In genomic region chr15:40938530-40938870, GRCh38 we compare ENCODE assay signal across 15 cellular contexts. TPM values are rescaled to one million over a fixed set of nuclear protein-coding genes. Genes with fewer than 3 reads are reported as not detected.
DNase-seq lines count a peak whose midpoint lies in the region; ATAC-seq and TF ChIP-seq lines count a peak whose summit lies in the region.
"Had no signal": no experiment of that assay in that cellular context is flagged by ENCODE, and none has a peak within 500 bp of the region (broad histone marks: within the 10 kb centered on the region; RNA-seq: fewer than 3 reads in every experiment).

No MANE protein-coding gene starts in this region.

- no peak overlapping the region for H2BK120ac ChIP-seq in mesenchymal stem cell (ENCODE audit: low read depth, low read length)

- peak; percentile 34 for ATAC-seq in CD8-positive, alpha-beta T cell
- ATAC-seq in esophagus mucosa: no peak
- ATAC-seq: K562 had no signal

- TF ChIP-seq CTCF in CD8-positive, alpha-beta T cell (IDR thresholded peaks at IDR 0.05): no peak
- TF ChIP-seq CTCF in VCaP (conservative IDR thresholded peaks at IDR 0.05) (no peak), tibial artery (IDR thresholded peaks at IDR 0.05) (no peak), smooth muscle cell (IDR thresholded peaks at IDR 0.05; ENCODE audit: borderline replicate concordance, insufficient read depth, poor library complexity, severe bottlenecking) (no peak)

- H3K4me2 ChIP-seq in mesenchymal stem cell (ENCODE audit: low read length, poor library complexity, severe bottlenecking) (no peak overlapping the region), smooth muscle cell (no peak overlapping the region)

- DNase-seq in CD8-positive, alpha-beta T cell: no peak
- DNase-seq in mesenchymal stem cell (no peak), tibial artery (no peak), HuH-7 (ENCODE audit: low spot score) (no peak), smooth muscle cell (lab: John Stamatoyannopoulos, UW; ENCODE audit: unreplicated experiment) (no peak)
- DNase-seq: DMS79, NCI-H2029 treated with DMSO at 0.1 percent for 48 hours, NCI-H510A had no signal

- H3K36me3 Mint-ChIP-seq in CD8-positive, alpha-beta T cell: no peaks in the 10 kb centered on the region
- H3K36me3 Mint-ChIP-seq: CD8-positive, alpha-beta memory T cell had no signal

- H3K27ac Mint-ChIP-seq in CD8-positive, alpha-beta T cell: no peak overlapping the region

- H3K18ac ChIP-seq in mesenchymal stem cell (ENCODE audit: low read depth in 1 of 2, low read length in 2 of 2): peak overlapping the region in 1 of 2 experiments; percentile 38

- H2AK5ac ChIP-seq in mesenchymal stem cell (ENCODE audit: low read length, severe bottlenecking): no peak overlapping the region

- no peak overlapping the region for H2BK5ac ChIP-seq in mesenchymal stem cell (ENCODE audit: low read depth, low read length, poor library complexity, severe bottlenecking)

- no peak overlapping the region for H2BK12ac ChIP-seq in mesenchymal stem cell (ENCODE audit: low read length in 2 of 2)

- H3K4ac ChIP-seq in mesenchymal stem cell (ENCODE audit: low read depth in 1 of 2, low read length in 2 of 2): no peak overlapping the region

- no peaks in the 10 kb centered on the region for H3K79me1 ChIP-seq in mesenchymal stem cell (replicated peaks; ENCODE audit: low read length, poor library complexity, severe bottlenecking)

- H2BK15ac ChIP-seq in mesenchymal stem cell (ENCODE audit: low read depth, poor library complexity, severe bottlenecking): no peak overlapping the region

- no peak overlapping the region for H3K27ac ChIP-seq in CD8-positive, alpha-beta T cell (ENCODE audit: low read depth, low read length)
- peak overlapping the region; percentile 62 for H3K27ac ChIP-seq in VCaP
- no peak overlapping the region for H3K27ac ChIP-seq in mesenchymal stem cell (ENCODE audit: low read length, poor library complexity, severe bottlenecking)
- H3K27ac ChIP-seq in tibial artery: peak overlapping the region; percentile 56
- H3K27ac ChIP-seq in smooth muscle cell (ENCODE audit: low read depth): no peak overlapping the region
- H3K27ac ChIP-seq: SK-N-MC had no signal

- no peaks in the 10 kb centered on the region for H3K27me3 ChIP-seq in CD8-positive, alpha-beta T cell (ENCODE audit: insufficient read depth, low read length)
- H3K27me3 ChIP-seq in mesenchymal stem cell (ENCODE audit: control insufficient read depth in 1 of 2, insufficient read depth in 1 of 2, low read length in 2 of 2): peaks cover 4 to 23% of the 10 kb centered on the region in 2 experiments
- no peaks in the 10 kb centered on the region for H3K27me3 ChIP-seq in tibial artery
- peaks cover 9% of the 10 kb centered on the region for H3K27me3 ChIP-seq in smooth muscle cell (ENCODE audit: low read depth)

- 92% methylated on average over 3 of the region's 6 CpGs for WGBS in mesenchymal stem cell
- WGBS in smooth muscle cell (ENCODE audit: low lambda C conversion rate): 96% methylated on average over 6 of the region's 6 CpGs

- H3K9me3 ChIP-seq in CD8-positive, alpha-beta T cell (ENCODE audit: low read length): no peaks in the 10 kb centered on the region
- H3K9me3 ChIP-seq in mesenchymal stem cell (ENCODE audit: control insufficient read depth, low read length): no peaks in the 10 kb centered on the region
- no peaks in the 10 kb centered on the region for H3K9me3 ChIP-seq in tibial artery
- no peaks in the 10 kb centered on the region for H3K9me3 ChIP-seq in smooth muscle cell (replicated peaks; ENCODE audit: low read depth)

- H3K9ac ChIP-seq in mesenchymal stem cell (ENCODE audit: low read length) (no peak overlapping the region), smooth muscle cell (ENCODE audit: low read depth) (no peak overlapping the region)

- CTCF ChIA-PET in CD8-positive, alpha-beta T cell (lab: Charles Lee): interaction anchor here (1.1 to 9.7 kb wide), 2 partner anchors 11 to 33 kb away, joined by 3 to 88 read pairs; no protein-coding TSS in a partner anchor

- H3K4me1 ChIP-seq in CD8-positive, alpha-beta T cell (ENCODE audit: insufficient read depth, low read length): peaks cover 25% of the 10 kb centered on the region
- peaks cover 36% of the 10 kb centered on the region for H3K4me1 ChIP-seq in mesenchymal stem cell (ENCODE audit: control insufficient read depth, insufficient read depth, low read depth, low read length)
- peaks cover 0 to 51% (median 26%) of the 10 kb centered on the region in 4 donors for H3K4me1 ChIP-seq in tibial artery
- H3K4me1 ChIP-seq in smooth muscle cell (ENCODE audit: low read depth): peaks cover 5% of the 10 kb centered on the region

- no peak overlapping the region for H3K4me3 Mint-ChIP-seq in CD8-positive, alpha-beta T cell
- H3K4me3 Mint-ChIP-seq: B cell, H9 had no signal

- intact Hi-C loops in CD8-positive, alpha-beta T cell (cut with DNase I, micrococcal nuclease): no loop called here
- intact Hi-C loops in tibial artery (cut with DNase I; ENCODE audit: low total_unique reads): no loop called here

- H3K23ac ChIP-seq in mesenchymal stem cell (ENCODE audit: low read length in 2 of 2): no peak overlapping the region

- peaks cover 31% of the 10 kb centered on the region for H3K4me1 Mint-ChIP-seq in CD8-positive, alpha-beta T cell (ENCODE audit: low read depth)

- H3F3A ChIP-seq in smooth muscle cell (ENCODE audit: low read depth): peaks cover 8% of the 10 kb centered on the region

- peaks cover under 1% of the 10 kb centered on the region for H3K27me3 Mint-ChIP-seq in CD8-positive, alpha-beta T cell (ENCODE audit: low read depth)

- H4K91ac ChIP-seq in mesenchymal stem cell (ENCODE audit: low read length): peak overlapping the region; percentile 34

- no peaks in the 10 kb centered on the region for H4K20me1 ChIP-seq in smooth muscle cell (ENCODE audit: low read depth)

- H3K4me3 ChIP-seq in CD8-positive, alpha-beta T cell (ENCODE audit: low read depth, low read length): no peak overlapping the region
- H3K4me3 ChIP-seq in mesenchymal stem cell (ENCODE audit: insufficient read depth in 1 of 2, low read depth in 1 of 2, low read length in 2 of 2) (no peak overlapping the region), tibial artery (no peak overlapping the region), smooth muscle cell (no peak overlapping the region)
- H3K4me3 ChIP-seq: K562, SK-N-MC had no signal

- H4K8ac ChIP-seq in mesenchymal stem cell (ENCODE audit: low read length): no peak overlapping the region

- no peaks in the 10 kb centered on the region for H3K36me3 ChIP-seq in CD8-positive, alpha-beta T cell (ENCODE audit: insufficient read depth, low read length)
- H3K36me3 ChIP-seq in mesenchymal stem cell (ENCODE audit: control insufficient read depth in 1 of 2, insufficient read depth in 2 of 2, low read depth in 1 of 2, low read length in 2 of 2) (peaks cover 0 to 4% of the 10 kb centered on the region in 2 experiments), tibial artery (no peaks in the 10 kb centered on the region), smooth muscle cell (ENCODE audit: low read depth) (no peaks in the 10 kb centered on the region)

- H3K79me2 ChIP-seq in smooth muscle cell (ENCODE audit: low read depth): no peaks in the 10 kb centered on the region

- no peak overlapping the region for H3K14ac ChIP-seq in mesenchymal stem cell (ENCODE audit: low read length in 2 of 2)

- POLR2A ChIA-PET in CD8-positive, alpha-beta T cell (lab: Charles Lee): no interaction called here

- H2AFZ ChIP-seq in mesenchymal stem cell (ENCODE audit: low read depth, low read length) (no peak overlapping the region), smooth muscle cell (ENCODE audit: low read depth) (no peak overlapping the region)

- no peaks in the 10 kb centered on the region for H3K9me3 Mint-ChIP-seq in CD8-positive, alpha-beta T cell
- H3K9me3 Mint-ChIP-seq: CD8-positive, alpha-beta memory T cell; H9 had no signal

RNA-seq across cellular contexts. Expression of gene DLL4, which starts 9.4 kb away (rescaled TPM):
- under 1 TPM; 0.08 TPM for total RNA-seq in CD8-positive, alpha-beta T cell
- 25.3 TPM for polyA plus RNA-seq in mesenchymal stem cell (2013, experiment 1 of 2)
- polyA plus RNA-seq in mesenchymal stem cell (2013, experiment 2 of 2): 25.3 TPM
- 1.1 TPM for total RNA-seq in esophagus mucosa
- total RNA-seq in smooth muscle cell: 0.04 TPM in 1 of 2 replicates, not detected in the other
- 0.37 TPM in 1 of 2 replicates, not detected in the other for polyA plus RNA-seq in smooth muscle cell
- total RNA-seq: CD8-positive, alpha-beta memory T cell had no signal
- polyA plus RNA-seq: CD8-positive, alpha-beta memory T cell had no signal

RNA-seq across cellular contexts. Expression of gene CHAC1, which starts 14.8 kb away (rescaled TPM):
- total RNA-seq in CD8-positive, alpha-beta T cell: under 1 TPM; 0.22 to 0.69 TPM
- 88.1 TPM for polyA plus RNA-seq in mesenchymal stem cell (2013, experiment 1 of 2)
- polyA plus RNA-seq in mesenchymal stem cell (2013, experiment 2 of 2): 81.3 TPM
- total RNA-seq in esophagus mucosa (31.8 TPM), smooth muscle cell (25.2 and 29.6 TPM in 2 replicates)
- polyA plus RNA-seq in smooth muscle cell: 31.5 and 33.6 TPM in 2 replicates
- polyA plus RNA-seq: CD8-positive, alpha-beta memory T cell had no signal

RNA-seq across cellular contexts. Expression of gene VPS18, which starts 44.2 kb away (rescaled TPM):
- 10 to 100 TPM; 21.7 to 23.6 TPM for total RNA-seq in CD8-positive, alpha-beta T cell
- 30.6 TPM for polyA plus RNA-seq in mesenchymal stem cell (2013, experiment 1 of 2)
- polyA plus RNA-seq in mesenchymal stem cell (2013, experiment 2 of 2): 29.8 TPM
- 10.9 TPM for total RNA-seq in esophagus mucosa
- total RNA-seq in smooth muscle cell: 14.2 and 15.4 TPM in 2 replicates
- 17.2 and 24.4 TPM in 2 replicates for polyA plus RNA-seq in smooth muscle cell

Comparison
In these comparisons a context has a peak if more than half of its experiments do, and no peak if none do; other contexts are left out.
1. H3K27ac ChIP-seq: peak in VCaP (single experiment) and tibial artery (2 of 2); none in CD8-positive, alpha-beta T cell (single experiment), mesenchymal stem cell (single experiment) and smooth muscle cell (single experiment).
2. RNA of gene CHAC1, which starts 14.8 kb away (total RNA-seq): 31.8 TPM in esophagus mucosa (single experiment) and 25.2 to 29.6 TPM in smooth muscle cell; 0.22 to 0.69 TPM in CD8-positive, alpha-beta T cell; every median in the first group is over 10 times any median in the second.